In genomic region chr4:100372432-100372831, GRCh38 we compare ENCODE assay signal across 10 cellular contexts.
DNase-seq lines count a peak whose midpoint lies in the region; ATAC-seq and TF ChIP-seq lines count a peak whose summit lies in the region.
"Had no signal": no experiment of that assay in that cellular context is flagged by ENCODE, and none has a peak within 500 bp of the region (broad histone marks: within the 10 kb centered on the region; RNA-seq: fewer than 3 reads in every experiment).

No MANE protein-coding gene starts in this region.

- H3K27me3 ChIP-seq in CD4-positive, alpha-beta T cell (ENCODE audit: control insufficient read depth, insufficient read depth, low read length) = no peaks in the 10 kb centered on the region
- H3K27me3 ChIP-seq in H7 (ENCODE audit: control insufficient read depth, insufficient read depth, low read length) (no peaks in the 10 kb centered on the region), SK-N-SH (ENCODE audit: insufficient read depth) (no peaks in the 10 kb centered on the region), hepatocyte (no peaks in the 10 kb centered on the region), sigmoid colon (no peaks in the 10 kb centered on the region)

- no peaks in the 10 kb centered on the region for H3K36me3 ChIP-seq in H7 (replicated peaks; ENCODE audit: control insufficient read depth, insufficient read depth, low read length)
- H3K36me3 ChIP-seq in SK-N-SH (replicated peaks in 1 of 2; ENCODE audit: control insufficient read depth in 1 of 2, insufficient read depth in 2 of 2, low read length in 1 of 2) = no peaks in the 10 kb centered on the region
- no peaks in the 10 kb centered on the region for H3K36me3 ChIP-seq in hepatocyte (replicated peaks; ENCODE audit: insufficient read depth, low read depth)
- no peaks in the 10 kb centered on the region for H3K36me3 ChIP-seq in sigmoid colon

- H3K9ac ChIP-seq in SK-N-SH = no peak overlapping the region

- no peaks in the 10 kb centered on the region for H3K9me2 ChIP-seq in SK-N-SH
- H3K9me2 ChIP-seq in hepatocyte (replicated peaks; ENCODE audit: insufficient read depth) = no peaks in the 10 kb centered on the region

- TF ChIP-seq RAD21 in SK-N-SH (IDR thresholded peaks at IDR 0.05; ENCODE audit: low read length) = peak; percentile 38; the same call in 1 of the 2 replicates

- H3K4me1 Mint-ChIP-seq in CD4-positive, alpha-beta T cell (ENCODE audit: low read depth) = no peaks in the 10 kb centered on the region

- H3K4me3 ChIP-seq in H7 (ENCODE audit: insufficient read depth, low read depth, low read length) (no peak overlapping the region), SK-N-SH (ENCODE audit: low read depth in 2 of 2, low read length in 1 of 2) (no peak overlapping the region; a peak in 1 of 4 replicates), hepatocyte (no peak overlapping the region), sigmoid colon (no peak overlapping the region)

- H3F3A ChIP-seq in SK-N-SH (replicated peaks; ENCODE audit: insufficient read depth) = no peaks in the 10 kb centered on the region

- no peaks in the 10 kb centered on the region for H3K36me3 Mint-ChIP-seq in CD4-positive, alpha-beta T cell (ENCODE audit: low read depth)
- H3K36me3 Mint-ChIP-seq: activated naive CD8-positive, alpha-beta T cell had no signal

- H4K20me1 ChIP-seq in SK-N-SH (ENCODE audit: insufficient read depth) (no peaks in the 10 kb centered on the region), hepatocyte (ENCODE audit: insufficient read depth, poor library complexity, severe bottlenecking) (no peaks in the 10 kb centered on the region)

- H3K4me1 ChIP-seq in SK-N-SH (ENCODE audit: control insufficient read depth in 1 of 2, insufficient read depth in 2 of 2, low read depth in 1 of 2, low read length in 1 of 2) (no peaks in the 10 kb centered on the region; a peak in 1 of 4 replicates), hepatocyte (ENCODE audit: insufficient read depth) (no peaks in the 10 kb centered on the region), sigmoid colon (no peaks in the 10 kb centered on the region)

- no peak overlapping the region for H3K27ac Mint-ChIP-seq in CD4-positive, alpha-beta T cell
- H3K27ac Mint-ChIP-seq: activated naive CD8-positive, alpha-beta T cell had no signal

- TF ChIP-seq EP300 in SK-N-SH (IDR thresholded peaks at IDR 0.05; ENCODE audit: borderline replicate concordance in 1 of 2, low read depth in 1 of 2, low read length in 1 of 2) = no peak
- no peak for TF ChIP-seq EP300 in sigmoid colon (IDR thresholded peaks at IDR 0.05)

- H3K79me2 ChIP-seq in SK-N-SH (ENCODE audit: insufficient read depth) = no peaks in the 10 kb centered on the region
- no peaks in the 10 kb centered on the region for H3K79me2 ChIP-seq in hepatocyte

- WGBS in SK-N-SH (ENCODE audit: low lambda C conversion rate) = 62% methylated on average over 3 of the region's 3 CpGs
- 81% methylated on average over 3 of the region's 3 CpGs for WGBS in hepatocyte (ENCODE audit: low lambda C conversion rate, missing lambda C conversion rate)
- WGBS in sigmoid colon, 2 donors = 75 to 86% methylated on average over 3 of the region's 3 CpGs

- CTCF ChIA-PET in CD4-positive, alpha-beta T cell (lab: Charles Lee) = interaction anchor here (1.1 kb wide), 1 partner anchor 19 kb away, joined by 3 read pairs; no protein-coding TSS in a partner anchor
- CTCF ChIA-PET in SK-N-SH (lab: Yijun Ruan, JAX) = interaction anchor here (0.6 to 1.9 kb wide), 4 partner anchors 8 to 1655 kb away, joined by 3 to 4 read pairs (median 3); no protein-coding TSS in a partner anchor

- peak; percentile 24 for TF ChIP-seq CTCF in CD4-positive, alpha-beta T cell (IDR thresholded peaks at IDR 0.05)
- TF ChIP-seq CTCF in SK-N-SH (IDR thresholded peaks at IDR 0.05) (peak; percentile 61), hepatocyte (IDR thresholded peaks at IDR 0.05; ENCODE audit: poor library complexity) (peak; percentile 31), sigmoid colon (IDR thresholded peaks at IDR 0.05) (no peak)

- intact Hi-C loops in CD4-positive, alpha-beta T cell (cut with DNase I, micrococcal nuclease) = no loop called here
- intact Hi-C loops in sigmoid colon (cut with DNase I) = no loop called here

- H3K27me3 Mint-ChIP-seq in CD4-positive, alpha-beta T cell = peaks cover 5% of the 10 kb centered on the region
- H3K27me3 Mint-ChIP-seq: activated naive CD8-positive, alpha-beta T cell had no signal

- H2AFZ ChIP-seq in SK-N-SH (ENCODE audit: low read depth) = peak overlapping the region; percentile 58; the same call in 1 of the 2 replicates
- H2AFZ ChIP-seq in hepatocyte = no peak overlapping the region

- H3K9me3 Mint-ChIP-seq in CD4-positive, alpha-beta T cell = no peaks in the 10 kb centered on the region

- POLR2A ChIA-PET in CD4-positive, alpha-beta T cell (lab: Charles Lee) = no interaction called here
- POLR2A ChIA-PET in SK-N-SH (lab: Yijun Ruan, JAX) = no interaction called here

- TF ChIP-seq POLR2A in sigmoid colon (IDR thresholded peaks at IDR 0.05) = no peak

- no peak for ATAC-seq in CD4-positive, alpha-beta T cell (ENCODE audit: poor library complexity)
- ATAC-seq in HG03354 (IDR thresholded peaks at IDR 0.05; ENCODE audit: poor library complexity, severe bottlenecking, unreplicated experiment) = no peak

- no peak for DNase-seq in CD4-positive, alpha-beta T cell
- DNase-seq in H7 = peak; percentile 1
- peak; percentile 3 for DNase-seq in SK-N-SH
- DNase-seq in hepatocyte (ENCODE audit: low spot score) = peak; percentile 11
- DNase-seq in GDM1 (lab: John Stamatoyannopoulos, UW) = no peak
- no peak for DNase-seq in kidney glomerular epithelial cell (lab: John Stamatoyannopoulos, UW)
- DNase-seq in sigmoid colon = no peak
- DNase-seq: head of caudate nucleus had no signal

- H3K4me3 Mint-ChIP-seq in CD4-positive, alpha-beta T cell = no peak overlapping the region
- H3K4me3 Mint-ChIP-seq: activated naive CD8-positive, alpha-beta T cell had no signal

- no peaks in the 10 kb centered on the region for H3K9me3 ChIP-seq in CD4-positive, alpha-beta T cell (ENCODE audit: control insufficient read depth, low read length)
- H3K9me3 ChIP-seq in SK-N-SH = no peaks in the 10 kb centered on the region
- no peaks in the 10 kb centered on the region for H3K9me3 ChIP-seq in hepatocyte (ENCODE audit: low read depth)
- H3K9me3 ChIP-seq in sigmoid colon = no peaks in the 10 kb centered on the region

- no peak overlapping the region for H3K27ac ChIP-seq in CD4-positive, alpha-beta T cell (ENCODE audit: low read depth, low read length)
- no peak overlapping the region for H3K27ac ChIP-seq in SK-N-SH (ENCODE audit: low read depth in 2 of 2, low read length in 1 of 2)
- no peak overlapping the region for H3K27ac ChIP-seq in hepatocyte
- H3K27ac ChIP-seq in sigmoid colon = no peak overlapping the region

- no peak overlapping the region for H3K4me2 ChIP-seq in SK-N-SH
- no peak overlapping the region for H3K4me2 ChIP-seq in hepatocyte

TF ChIP-seq in SK-N-SH, 30 proteins besides CTCF, POLR2A, EP300 and RAD21:
- TF ChIP-seq, protein P1, sequence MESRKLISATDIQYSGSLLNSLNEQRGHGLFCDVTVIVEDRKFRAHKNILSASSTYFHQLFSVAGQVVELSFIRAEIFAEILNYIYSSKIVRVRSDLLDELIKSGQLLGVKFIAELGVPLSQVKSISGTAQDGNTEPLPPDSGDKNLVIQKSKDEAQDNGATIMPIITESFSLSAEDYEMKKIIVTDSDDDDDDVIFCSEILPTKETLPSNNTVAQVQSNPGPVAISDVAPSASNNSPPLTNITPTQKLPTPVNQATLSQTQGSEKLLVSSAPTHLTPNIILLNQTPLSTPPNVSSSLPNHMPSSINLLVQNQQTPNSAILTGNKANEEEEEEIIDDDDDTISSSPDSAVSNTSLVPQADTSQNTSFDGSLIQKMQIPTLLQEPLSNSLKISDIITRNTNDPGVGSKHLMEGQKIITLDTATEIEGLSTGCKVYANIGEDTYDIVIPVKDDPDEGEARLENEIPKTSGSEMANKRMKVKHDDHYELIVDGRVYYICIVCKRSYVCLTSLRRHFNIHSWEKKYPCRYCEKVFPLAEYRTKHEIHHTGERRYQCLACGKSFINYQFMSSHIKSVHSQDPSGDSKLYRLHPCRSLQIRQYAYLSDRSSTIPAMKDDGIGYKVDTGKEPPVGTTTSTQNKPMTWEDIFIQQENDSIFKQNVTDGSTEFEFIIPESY (IDR thresholded peaks at IDR 0.05; ENCODE audit: borderline replicate concordance, low read depth) = no peak
- TF ChIP-seq SMC3 (IDR thresholded peaks at IDR 0.05; ENCODE audit: low read depth, low read length) = peak; percentile 27; the same call in 1 of the 2 replicates

Comparison
In these comparisons a context has a peak if more than half of its experiments do, and no peak if none do; other contexts are left out.
1. DNase-seq: peak in H7 (single experiment), SK-N-SH (single experiment) and hepatocyte (single experiment); none in CD4-positive, alpha-beta T cell (0 of 10), GDM1 (single experiment), kidney glomerular epithelial cell (single experiment) and sigmoid colon (single experiment).
2. CTCF ChIP-seq: peak in CD4-positive, alpha-beta T cell (single experiment), SK-N-SH (single experiment) and hepatocyte (single experiment); none in sigmoid colon (0 of 4).